1 cellular context compared by ENCODE assay signal in genomic region chr1:65792671-65793358, GRCh38.
A peak's percentile ranks its signal among the peaks of the same experiment; 100 is the strongest.
TF ChIP-seq lines count a peak whose summit lies in the region.

TSS of gene PDE4B (plus strand) at chr1:65792895.

TF ChIP-seq in HEK293, 187 proteins besides CTCF, POLR2A, EP300 and RAD21 (continued from another document):
- TF ChIP-seq PRDM10 (tag by site-specific recombination; IDR thresholded peaks at IDR 0.05), result peak; percentile 57; the same call in 1 of the 2 replicates
- no peak for TF ChIP-seq ZNF114 (tag by site-specific recombination; IDR thresholded peaks at IDR 0.05)
- no peak for TF ChIP-seq ZNF18 (tag by site-specific recombination; IDR thresholded peaks at IDR 0.05)
- no peak for TF ChIP-seq ZNF610 (tag by site-specific recombination; IDR thresholded peaks at IDR 0.05; ENCODE audit: borderline replicate concordance)
- TF ChIP-seq WT1 (tag by site-specific recombination; IDR thresholded peaks at IDR 0.05), result no peak
- TF ChIP-seq ZNF223 (tag by site-specific recombination; IDR thresholded peaks at IDR 0.05), result 0 out of 2 replicates have a peak, but pooled peaks have one; percentile 9
- no peak for TF ChIP-seq SP2 (tag by site-specific recombination; IDR thresholded peaks at IDR 0.05)
- TF ChIP-seq ZNF398 (tag by site-specific recombination; IDR thresholded peaks at IDR 0.05), result peak; percentile 8; the same call in 1 of the 2 replicates
- TF ChIP-seq ZNF138 (tag by site-specific recombination; IDR thresholded peaks at IDR 0.05; ENCODE audit: borderline replicate concordance), result no peak
- TF ChIP-seq MEIS1 (CRISPR knock-in tag; IDR thresholded peaks at IDR 0.05; ENCODE audit: borderline replicate concordance), result no peak
- TF ChIP-seq ZNF157 (tag by site-specific recombination; IDR thresholded peaks at IDR 0.05), result no peak
- TF ChIP-seq KLF17 (tag by site-specific recombination; IDR thresholded peaks at IDR 0.05), result no peak
- peak; percentile 84; the same call in 1 of the 2 replicates for TF ChIP-seq ZNF660 (tag by site-specific recombination; IDR thresholded peaks at IDR 0.05)
- TF ChIP-seq ZFP41 (tag by site-specific recombination; IDR thresholded peaks at IDR 0.05; ENCODE audit: borderline replicate concordance), result no peak
- no peak for TF ChIP-seq PRDM1 (tag by site-specific recombination; IDR thresholded peaks at IDR 0.05)
- no peak for TF ChIP-seq ZNF704 (tag by site-specific recombination; IDR thresholded peaks at IDR 0.05)
- TF ChIP-seq ZNF335 (tag by site-specific recombination; conservative IDR thresholded peaks at IDR 0.05), result peak; percentile 84
- TF ChIP-seq ZNF785 (tag by site-specific recombination; IDR thresholded peaks at IDR 0.05), result no peak
- TF ChIP-seq ZNF280C (tag by site-specific recombination; IDR thresholded peaks at IDR 0.05), result no peak
- TF ChIP-seq ZSCAN30 (tag by site-specific recombination; IDR thresholded peaks at IDR 0.05), result 0 out of 2 replicates have a peak, but pooled peaks have one; percentile 65
- TF ChIP-seq OSR2 (tag by site-specific recombination; IDR thresholded peaks at IDR 0.05), result no peak
- peak; percentile 13; the same call in 1 of the 2 replicates for TF ChIP-seq ZBTB6 (tag by site-specific recombination; IDR thresholded peaks at IDR 0.05)
- TF ChIP-seq ZNF26 (tag by site-specific recombination; IDR thresholded peaks at IDR 0.05), result no peak
- TF ChIP-seq SCRT2 (tag by site-specific recombination; IDR thresholded peaks at IDR 0.05), result no peak
- TF ChIP-seq ZNF561 (tag by site-specific recombination; IDR thresholded peaks at IDR 0.05; ENCODE audit: borderline replicate concordance), result peak; percentile 81; the same call in 1 of the 2 replicates
- TF ChIP-seq ZNF791 (tag by site-specific recombination; IDR thresholded peaks at IDR 0.05), result no peak
- no peak for TF ChIP-seq ZNF37A (tag by site-specific recombination; IDR thresholded peaks at IDR 0.05)
- TF ChIP-seq ZBTB8A (tag by site-specific recombination; IDR thresholded peaks at IDR 0.05), result peak; percentile 75
TF ChIP-seq in HEK293: peak in this region for 14.
